Comparison of ENCODE assay signal across 8 cellular contexts in the genomic region with DNA sequence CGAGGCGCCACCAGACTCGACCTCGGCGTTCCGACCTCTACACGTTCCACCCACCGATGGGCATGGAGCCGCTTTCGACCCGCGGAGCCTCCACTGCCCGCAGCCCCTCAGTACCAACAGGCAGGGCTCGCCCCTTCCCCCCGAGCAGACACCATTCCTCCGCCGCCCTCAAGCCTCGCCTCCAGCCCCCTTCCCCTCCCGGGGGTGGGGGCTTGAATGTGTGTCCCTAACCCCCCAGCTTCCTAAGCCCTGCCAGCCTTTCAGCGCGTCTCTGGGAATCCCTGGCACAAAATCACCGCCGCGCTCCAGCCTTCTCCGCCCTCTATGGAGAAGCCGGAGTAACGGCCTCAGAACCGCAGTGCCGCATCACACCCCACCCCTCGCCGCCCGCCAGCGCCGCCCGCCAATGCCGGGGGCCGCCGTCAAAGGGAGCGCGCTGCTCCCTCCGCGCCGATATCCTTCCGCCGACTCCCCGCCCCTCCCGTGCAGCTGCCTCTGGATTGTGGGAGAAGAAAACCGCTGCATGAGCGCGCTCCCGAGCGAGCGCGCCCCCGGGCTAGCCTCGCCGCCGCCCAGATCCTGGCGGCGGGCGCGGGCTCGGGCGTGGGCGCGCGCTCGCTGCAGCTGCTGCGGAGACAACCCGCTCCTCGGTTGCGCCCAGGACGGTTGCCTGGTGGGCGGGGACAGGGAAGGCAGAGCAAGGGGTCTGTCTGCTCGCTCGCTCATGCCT. TPM values are rescaled to one million over a fixed set of nuclear protein-coding genes. Genes with fewer than 3 reads are reported as not detected.
DNase-seq lines count a peak whose midpoint lies in the region; ATAC-seq and TF ChIP-seq lines count a peak whose summit lies in the region.

A gene with protein sequence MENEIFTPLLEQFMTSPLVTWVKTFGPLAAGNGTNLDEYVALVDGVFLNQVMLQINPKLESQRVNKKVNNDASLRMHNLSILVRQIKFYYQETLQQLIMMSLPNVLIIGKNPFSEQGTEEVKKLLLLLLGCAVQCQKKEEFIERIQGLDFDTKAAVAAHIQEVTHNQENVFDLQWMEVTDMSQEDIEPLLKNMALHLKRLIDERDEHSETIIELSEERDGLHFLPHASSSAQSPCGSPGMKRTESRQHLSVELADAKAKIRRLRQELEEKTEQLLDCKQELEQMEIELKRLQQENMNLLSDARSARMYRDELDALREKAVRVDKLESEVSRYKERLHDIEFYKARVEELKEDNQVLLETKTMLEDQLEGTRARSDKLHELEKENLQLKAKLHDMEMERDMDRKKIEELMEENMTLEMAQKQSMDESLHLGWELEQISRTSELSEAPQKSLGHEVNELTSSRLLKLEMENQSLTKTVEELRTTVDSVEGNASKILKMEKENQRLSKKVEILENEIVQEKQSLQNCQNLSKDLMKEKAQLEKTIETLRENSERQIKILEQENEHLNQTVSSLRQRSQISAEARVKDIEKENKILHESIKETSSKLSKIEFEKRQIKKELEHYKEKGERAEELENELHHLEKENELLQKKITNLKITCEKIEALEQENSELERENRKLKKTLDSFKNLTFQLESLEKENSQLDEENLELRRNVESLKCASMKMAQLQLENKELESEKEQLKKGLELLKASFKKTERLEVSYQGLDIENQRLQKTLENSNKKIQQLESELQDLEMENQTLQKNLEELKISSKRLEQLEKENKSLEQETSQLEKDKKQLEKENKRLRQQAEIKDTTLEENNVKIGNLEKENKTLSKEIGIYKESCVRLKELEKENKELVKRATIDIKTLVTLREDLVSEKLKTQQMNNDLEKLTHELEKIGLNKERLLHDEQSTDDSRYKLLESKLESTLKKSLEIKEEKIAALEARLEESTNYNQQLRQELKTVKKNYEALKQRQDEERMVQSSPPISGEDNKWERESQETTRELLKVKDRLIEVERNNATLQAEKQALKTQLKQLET (N-terminal part only) (minus strand): TSS at position 343 of the 730 bp plus-strand sequence. CDS start 777 bp downstream, outside the sequence.

- CTCF ChIA-PET in AG04450 (lab: Charles Lee): interaction anchor here (1.6 kb wide), 1 partner anchor 12 kb away, joined by 6 read pairs; no protein-coding TSS in a partner anchor

- H3K27me3 Mint-ChIP-seq in immature natural killer cell (ENCODE audit: low read depth in 3 of 3): peaks cover 6 to 16% (median 13%) of the 10 kb centered on the region in 3 donors

- H3K4me3 ChIP-seq in AG04450 (ENCODE audit: low read depth, low read length) (peak within 1 kb of the TSS; percentile 94), WI38 (ENCODE audit: low read depth, low read length) (peak within 1 kb of the TSS; percentile 92), cardiac fibroblast (replicated peaks in 1 of 2; ENCODE audit: low read depth in 2 of 2, low read length in 2 of 2) (peak within 1 kb of the TSS; percentile 93 to 96)

- peak; percentile 82 for ATAC-seq in GM18907 (IDR thresholded peaks at IDR 0.05; ENCODE audit: unreplicated experiment)
- peak; percentile 83 for ATAC-seq in HG03139 (IDR thresholded peaks at IDR 0.05; ENCODE audit: unreplicated experiment)

- no peaks in the 10 kb centered on the region for H3K9me3 Mint-ChIP-seq in immature natural killer cell

- no peaks in the 10 kb centered on the region; the same call in 1 of the 2 replicates for H3K9me3 ChIP-seq in AG04450 (ENCODE audit: control insufficient read depth, insufficient read depth, low read length)

- POLR2A ChIA-PET in AG04450 (lab: Yijun Ruan, JAX): interaction anchor here (0.6 to 1.3 kb wide), 6 partner anchors 12 to 286 kb away, joined by 3 to 5 read pairs (median 4); a partner anchor contains a TSS

- peaks cover 34 to 44% of the 10 kb centered on the region in 2 donors for H3K4me1 Mint-ChIP-seq in immature natural killer cell

- H3K27me3 ChIP-seq in AG04450 (ENCODE audit: control insufficient read depth, insufficient read depth, low read length): no peaks in the 10 kb centered on the region

- H3K27ac ChIP-seq in AG04450 (ENCODE audit: low read depth, low read length): peak within 1 kb of the TSS; percentile 82

- H3K4me3 Mint-ChIP-seq in immature natural killer cell: peak within 1 kb of the TSS; percentile 90 to 99 (median 96)

- TF ChIP-seq CTCF in AG04450 (IDR thresholded peaks at IDR 0.05; ENCODE audit: low read depth, low read length) (peak; percentile 41), WI38 (IDR thresholded peaks at IDR 0.05; ENCODE audit: low read depth, low read length) (no peak), cardiac fibroblast (IDR thresholded peaks at IDR 0.05; ENCODE audit: low read depth, low read length) (peak; percentile 25)

- DNase-seq in AG04450 (ENCODE audit: low read depth, low spot score) (peak; percentile 96), NCI-H2227 (lab: John Stamatoyannopoulos, UW; ENCODE audit: unreplicated experiment) (peak; percentile 98), cardiac fibroblast (ENCODE audit: low read depth in 2 of 2) (peak; percentile 98 to 100), immature natural killer cell (peak; percentile 82 to 87 (median 86)), smooth muscle cell of the brain vasculature (ENCODE audit: low read depth, low spot score) (peak; percentile 95)

- peak within 1 kb of the TSS; percentile 78 to 94 (median 90) for H3K27ac Mint-ChIP-seq in immature natural killer cell

- H3K36me3 Mint-ChIP-seq in immature natural killer cell: no peaks in the 10 kb centered on the region

RNA-seq across cellular contexts. Expression of the gene that starts here (rescaled TPM):
- polyA plus RNA-seq in AG04450 (2011; rRNA removed): 32.5 and 44.7 TPM in 2 replicates
- polyA minus RNA-seq in AG04450 (2011; rRNA and poly(A)+ RNA removed): 57.3 and 88.1 TPM in 2 replicates
- 1 to 10 TPM; 1.4 to 8.9 (median 2.0) TPM for polyA plus RNA-seq in immature natural killer cell

Comparison
In these comparisons a context has a peak if more than half of its experiments do, and no peak if none do; other contexts are left out.
1. Peak in every context shown above with its lines: DNase-seq, ATAC-seq, H3K4me3 ChIP-seq and H3K27ac ChIP-seq.